33 cellular contexts compared by ENCODE assay signal in genomic region chr6:33863084-33863483, GRCh38. TPM values are rescaled to one million over a fixed set of nuclear protein-coding genes. Genes with fewer than 3 reads are reported as not detected.
"Had no signal": no experiment of that assay in that cellular context is flagged by ENCODE, and none has a peak within 500 bp of the region (broad histone marks: within the 10 kb centered on the region; RNA-seq: fewer than 3 reads in every experiment).

No MANE protein-coding gene starts in this region.

- H3K27ac ChIP-seq: body of pancreas, brain microvascular endothelial cell, breast epithelium, VCaP had no signal

- DNase-seq: activated CD4-positive, alpha-beta memory T cell treated with anti-CD3 and anti-CD28 coated beads, Interleukin-2, amount 10 ng/mL, durations not matched to agents 7 days and 5 days; activated CD4-positive, alpha-beta T cell treated with anti-CD3 and anti-CD28 coated beads for 1 hour; activated CD4-positive, alpha-beta T cell treated with anti-CD3 and anti-CD28 coated beads for 36 hours; activated CD4-positive, alpha-beta T cell treated with anti-CD3 and anti-CD28 coated beads for 48 hours; activated CD4-positive, alpha-beta T cell treated with anti-CD3 and anti-CD28 coated beads, Interleukin-2, amount 10 ng/mL, durations not matched to agents 7 days and 5 days; activated CD4-positive, alpha-beta T cell treated with anti-CD3 and anti-CD28 coated beads, Interleukin-2, amount 50 U/mL, for 48 hours; activated CD4-positive, CD25-positive, alpha-beta regulatory T cell; activated CD8-positive, alpha-beta memory T cell treated with anti-CD3 and anti-CD28 coated beads for 24 hours; activated CD8-positive, alpha-beta memory T cell treated with anti-CD3 and anti-CD28 coated beads, Interleukin-2, amount 50 U/mL, for 48 hours; activated CD8-positive, alpha-beta T cell treated with anti-CD3 and anti-CD28 coated beads, Interleukin-2, amount 10 ng/mL, durations not matched to agents 7 days and 5 days; activated effector memory CD4-positive, alpha-beta T cell treated with Interleukin-2 at 50 U/mL for 16 hours; activated gamma-delta T cell; activated naive CD4-positive, alpha-beta T cell treated with anti-CD3 and anti-CD28 coated beads for 36 hours; activated naive CD4-positive, alpha-beta T cell treated with anti-CD3 and anti-CD28 coated beads, Interleukin-2, amount 50 U/mL, for 16 hours; activated naive CD8-positive, alpha-beta T cell treated with anti-CD3 and anti-CD28 coated beads for 36 hours; activated T-cell treated with anti-CD3 and anti-CD28 coated beads, Interleukin-2, amount 50 U/mL, for 24 hours; activated T-cell treated with anti-CD3 and anti-CD28 coated beads, Interleukin-2, amount 50 U/mL, for 48 hours; aorta; body of pancreas; brain microvascular endothelial cell; central memory CD4-positive, alpha-beta T cell; T-helper 2 cell; T-helper 9 cell had no signal

- H3K4me3 ChIP-seq: body of pancreas, breast epithelium had no signal

- H3K9me3 ChIP-seq: body of pancreas, breast epithelium had no signal

- H3K36me3 ChIP-seq: brain microvascular endothelial cell, breast epithelium had no signal

- FAIRE-seq: astrocyte, TTC549 had no signal

- H3K27me3 ChIP-seq: body of pancreas, brain microvascular endothelial cell, breast epithelium had no signal

- H3K4me1 ChIP-seq: breast epithelium had no signal

RNA-seq across cellular contexts. Expression of gene MLN, which starts 59.3 kb away (rescaled TPM):
- total RNA-seq: activated CD4-positive, alpha-beta memory T cell treated with anti-CD3 and anti-CD28 coated beads, Interleukin-2, amount 10 ng/mL, durations not matched to agents 7 days and 5 days; activated CD4-positive, alpha-beta T cell treated with anti-CD3 and anti-CD28 coated beads for 36 hours; activated CD4-positive, alpha-beta T cell treated with anti-CD3 and anti-CD28 coated beads, Interleukin-2, amount 10 ng/mL, durations not matched to agents 7 days and 5 days; activated CD8-positive, alpha-beta memory T cell treated with anti-CD3 and anti-CD28 coated beads, Interleukin-2, amount 10 ng/mL, durations not matched to agents 7 days and 5 days; activated CD8-positive, alpha-beta T cell treated with anti-CD3 and anti-CD28 coated beads, Interleukin-2, amount 10 ng/mL, durations not matched to agents 7 days and 5 days; activated naive CD4-positive, alpha-beta T cell treated with anti-CD3 and anti-CD28 coated beads for 36 hours; activated naive CD4-positive, alpha-beta T cell treated with anti-CD3 and anti-CD28 coated beads, Interleukin-2, amount 50 U/mL, for 72 hours; activated naive CD8-positive, alpha-beta T cell treated with anti-CD3 and anti-CD28 coated beads for 36 hours; activated T-helper 2 cell treated with anti-CD3 and anti-CD28 coated beads, Interferon-gamma antibody, Interleukin-2, Interleukin-4, amounts not matched to agents 10 μg/mL and 5 μg/mL and 100 μg/mL, durations not matched to agents 14 hours and 24 hours and 36 hours; aorta; astrocyte; body of pancreas; breast epithelium; cardiac septum; cerebellum; WTC11 had no signal
